In the genomic region with DNA sequence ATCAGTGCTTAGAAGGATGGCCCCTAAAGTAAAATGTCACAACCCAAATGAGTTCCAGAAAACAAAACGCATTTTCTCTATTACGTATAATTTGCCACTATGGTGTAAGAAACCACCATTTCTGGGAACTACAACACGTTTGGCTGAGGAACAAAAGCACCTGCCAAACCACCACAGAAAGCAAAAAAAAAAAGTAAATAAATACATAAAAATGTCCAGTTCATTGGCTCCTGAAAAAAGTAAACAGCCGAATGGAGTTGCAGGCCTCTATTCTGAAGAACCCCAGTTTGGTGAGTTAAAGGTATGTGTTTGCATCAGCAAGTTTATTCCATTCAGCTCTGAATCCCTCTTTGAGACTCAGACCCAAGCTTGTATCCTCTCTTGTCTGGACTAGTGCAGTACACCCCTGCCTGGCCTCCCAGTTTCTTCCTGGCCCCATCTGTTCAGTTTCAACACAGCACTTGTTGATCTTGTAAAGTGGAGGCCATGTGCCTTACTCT, we compare ENCODE assay signal across 15 cellular contexts. TPM values are rescaled to one million over a fixed set of nuclear protein-coding genes. Genes with fewer than 3 reads are reported as not detected.
DNase-seq lines count a peak whose midpoint lies in the region; ATAC-seq lines count a peak whose summit lies in the region.
"Had no signal": no experiment of that assay in that cellular context is flagged by ENCODE, and none has a peak within 500 bp of the region (broad histone marks: within the 10 kb centered on the region; RNA-seq: fewer than 3 reads in every experiment).

No MANE protein-coding gene starts in this region.

- peak overlapping the region; percentile 26 for H3K27ac Mint-ChIP-seq in activated CD8-positive, alpha-beta memory T cell treated with anti-CD3 and anti-CD28 coated beads, Interleukin-2, amount 10 ng/mL, durations not matched to agents 7 days and 5 days
- peak overlapping the region; percentile 45 for H3K27ac Mint-ChIP-seq in central memory CD8-positive, alpha-beta T cell (ENCODE audit: low read depth)
- H3K27ac Mint-ChIP-seq in stimulated activated effector memory CD8-positive, alpha-beta T cell treated with anti-CD3 and anti-CD28 coated beads, Interleukin-12 subunit alpha, Interleukin-12 subunit beta, amount 100 ng/mL, for 72 hours, result no peak overlapping the region
- H3K27ac Mint-ChIP-seq: memory B cell had no signal

- H3K4me1 Mint-ChIP-seq in activated CD8-positive, alpha-beta memory T cell treated with anti-CD3 and anti-CD28 coated beads, Interleukin-2, amount 10 ng/mL, durations not matched to agents 7 days and 5 days, result peaks cover 60% of the 10 kb centered on the region
- H3K4me1 Mint-ChIP-seq in central memory CD8-positive, alpha-beta T cell, result peaks cover 65% of the 10 kb centered on the region
- peaks cover 89% of the 10 kb centered on the region for H3K4me1 Mint-ChIP-seq in stimulated activated effector memory CD8-positive, alpha-beta T cell treated with anti-CD3 and anti-CD28 coated beads, Interleukin-12 subunit alpha, Interleukin-12 subunit beta, amount 100 ng/mL, for 72 hours

- no peak overlapping the region for H3K4me3 Mint-ChIP-seq in activated CD8-positive, alpha-beta memory T cell treated with anti-CD3 and anti-CD28 coated beads, Interleukin-2, amount 10 ng/mL, durations not matched to agents 7 days and 5 days
- no peak overlapping the region for H3K4me3 Mint-ChIP-seq in central memory CD8-positive, alpha-beta T cell
- peak overlapping the region; percentile 79 for H3K4me3 Mint-ChIP-seq in stimulated activated effector memory CD8-positive, alpha-beta T cell treated with anti-CD3 and anti-CD28 coated beads, Interleukin-12 subunit alpha, Interleukin-12 subunit beta, amount 100 ng/mL, for 72 hours
- H3K4me3 Mint-ChIP-seq: H9, memory B cell had no signal

- no peak for ATAC-seq in activated CD8-positive, alpha-beta memory T cell treated with anti-CD3 and anti-CD28 coated beads, Interleukin-2, amount 10 ng/mL, durations not matched to agents 7 days and 5 days
- ATAC-seq in central memory CD8-positive, alpha-beta T cell (replicated peaks; ENCODE audit: extremely low read depth, poor library complexity, severe bottlenecking), result no peak
- ATAC-seq in stimulated activated effector memory CD8-positive, alpha-beta T cell treated with anti-CD3 and anti-CD28 coated beads, Interleukin-12 subunit alpha, Interleukin-12 subunit beta, amount 100 ng/mL, for 72 hours, result peak; percentile 31
- ATAC-seq in GM18873 (IDR thresholded peaks at IDR 0.05; ENCODE audit: low FRiP score, unreplicated experiment), result no peak
- ATAC-seq in GM21576 (IDR thresholded peaks at IDR 0.05; ENCODE audit: unreplicated experiment), result no peak

- no peak for DNase-seq in activated CD8-positive, alpha-beta memory T cell treated with anti-CD3 and anti-CD28 coated beads, Interleukin-2, amount 10 ng/mL, durations not matched to agents 7 days and 5 days
- no peak for DNase-seq in activated CD8-positive, alpha-beta memory T cell treated with anti-CD3 and anti-CD28 coated beads, Interleukin-2, amount 50 U/mL, for 4 hours
- DNase-seq in NCI-H510A treated with DMSO at 0.1 percent for 48 hours (lab: John Stamatoyannopoulos, UW), result peak; percentile 66
- no peak for DNase-seq in central memory CD8-positive, alpha-beta T cell (ENCODE audit: low spot score in 2 of 2)
- no peak for DNase-seq in stimulated activated effector memory CD8-positive, alpha-beta T cell treated with anti-CD3 and anti-CD28 coated beads, Interleukin-12 subunit alpha, Interleukin-12 subunit beta, amount 100 ng/mL, for 72 hours (ENCODE audit: low spot score in 2 of 2)
- no peak for DNase-seq in stimulated activated CD4-positive, alpha-beta T cell treated with anti-CD3 and anti-CD28 coated beads, Interleukin-2, amount 100 ng/mL, for 24 hours
- DNase-seq: activated CD4-positive, alpha-beta T cell treated with anti-CD3 and anti-CD28 coated beads for 48 hours; Calu3; H9; KBM-7; NCI-H1694 treated with DMSO at 0.1 percent for 48 hours; stimulated activated naive CD4-positive, alpha-beta T cell had no signal

- peaks cover 30% of the 10 kb centered on the region for H3K36me3 Mint-ChIP-seq in activated CD8-positive, alpha-beta memory T cell treated with anti-CD3 and anti-CD28 coated beads, Interleukin-2, amount 10 ng/mL, durations not matched to agents 7 days and 5 days
- peaks cover 26% of the 10 kb centered on the region for H3K36me3 Mint-ChIP-seq in central memory CD8-positive, alpha-beta T cell (ENCODE audit: insufficient read depth)
- H3K36me3 Mint-ChIP-seq in stimulated activated effector memory CD8-positive, alpha-beta T cell treated with anti-CD3 and anti-CD28 coated beads, Interleukin-12 subunit alpha, Interleukin-12 subunit beta, amount 100 ng/mL, for 72 hours, result peaks cover 79% of the 10 kb centered on the region

- CTCF ChIA-PET in activated CD8-positive, alpha-beta memory T cell treated with anti-CD3 and anti-CD28 coated beads, Interleukin-2, amount 10 ng/mL, durations not matched to agents 7 days and 5 days (lab: Charles Lee), result interaction anchor here (0.9 to 1.5 kb wide), 5 partner anchors 11 to 41 kb away, joined by 3 read pairs; no protein-coding TSS in a partner anchor

- H3K27me3 Mint-ChIP-seq in activated CD8-positive, alpha-beta memory T cell treated with anti-CD3 and anti-CD28 coated beads, Interleukin-2, amount 10 ng/mL, durations not matched to agents 7 days and 5 days, result no peaks in the 10 kb centered on the region
- H3K27me3 Mint-ChIP-seq in central memory CD8-positive, alpha-beta T cell, result no peaks in the 10 kb centered on the region
- H3K27me3 Mint-ChIP-seq: memory B cell had no signal

- no peaks in the 10 kb centered on the region for H3K9me3 Mint-ChIP-seq in activated CD8-positive, alpha-beta memory T cell treated with anti-CD3 and anti-CD28 coated beads, Interleukin-2, amount 10 ng/mL, durations not matched to agents 7 days and 5 days (ENCODE audit: low read depth)
- no peaks in the 10 kb centered on the region for H3K9me3 Mint-ChIP-seq in central memory CD8-positive, alpha-beta T cell
- no peaks in the 10 kb centered on the region for H3K9me3 Mint-ChIP-seq in stimulated activated effector memory CD8-positive, alpha-beta T cell treated with anti-CD3 and anti-CD28 coated beads, Interleukin-12 subunit alpha, Interleukin-12 subunit beta, amount 100 ng/mL, for 72 hours
- H3K9me3 Mint-ChIP-seq: memory B cell had no signal

RNA-seq across cellular contexts. Expression of a gene that starts 36.9 kb away (rescaled TPM):
- 10 to 100 TPM; 21.7 to 22.9 TPM for total RNA-seq in activated CD8-positive, alpha-beta memory T cell treated with anti-CD3 and anti-CD28 coated beads, Interleukin-2, amount 10 ng/mL, durations not matched to agents 7 days and 5 days
